In genomic region chr4:79886557-79886956, GRCh38 we compare ENCODE assay signal across 13 cellular contexts.
DNase-seq lines count a peak whose midpoint lies in the region; ATAC-seq and TF ChIP-seq lines count a peak whose summit lies in the region.
"Had no signal": no experiment of that assay in that cellular context is flagged by ENCODE, and none has a peak within 500 bp of the region (broad histone marks: within the 10 kb centered on the region; RNA-seq: fewer than 3 reads in every experiment).

No MANE protein-coding gene starts in this region.

- H3K27me3 ChIP-seq in heart left ventricle, result no peaks in the 10 kb centered on the region
- H3K27me3 ChIP-seq in vagina, result no peaks in the 10 kb centered on the region
- H3K27me3 ChIP-seq: BE2C had no signal

- H3K27ac ChIP-seq in heart left ventricle (no peak overlapping the region), RWPE1 (no peak overlapping the region), vagina (no peak overlapping the region)
- H3K27ac ChIP-seq: C4-2B had no signal

- H3K9me3 ChIP-seq in heart left ventricle (no peaks in the 10 kb centered on the region), vagina (no peaks in the 10 kb centered on the region)
- H3K9me3 ChIP-seq: BE2C, HAP-1 had no signal

- CTCF ChIA-PET in RWPE1 (lab: Yijun Ruan, JAX), result no interaction called here

- H3K4me3 ChIP-seq in heart left ventricle, result no peak overlapping the region
- H3K4me3 ChIP-seq in cardiac fibroblast (replicated peaks in 1 of 2; ENCODE audit: low read depth in 2 of 2, low read length in 2 of 2), result no peak overlapping the region
- H3K4me3 ChIP-seq in fibroblast of mammary gland (ENCODE audit: control insufficient read depth, low read depth, low read length), result no peak overlapping the region
- no peak overlapping the region for H3K4me3 ChIP-seq in skeletal muscle cell (ENCODE audit: low read depth, low read length)
- H3K4me3 ChIP-seq in vagina, result no peak overlapping the region
- H3K4me3 ChIP-seq: HAP-1 had no signal

- POLR2A ChIA-PET in RWPE1 (lab: Yijun Ruan, JAX; ENCODE audit: low non-redundant PET), result no interaction called here

- DNase-seq in Right ventricle myocardium superior (no peak), heart left ventricle (no peak), cardiac fibroblast (ENCODE audit: low read depth in 2 of 2) (peak; percentile 5 to 10), fibroblast of mammary gland (ENCODE audit: low read depth) (peak; percentile 28), skeletal muscle cell (ENCODE audit: low read depth) (peak; percentile 26), kidney glomerular epithelial cell (lab: John Stamatoyannopoulos, UW) (no peak), RWPE1 (ENCODE audit: low spot score) (no peak), vagina (ENCODE audit: extremely low spot score in 2 of 2) (no peak)
- DNase-seq: BE2C; CD4-positive, alpha-beta memory T cell; COR-L47 had no signal

- no peak for TF ChIP-seq POLR2A in heart left ventricle (IDR thresholded peaks at IDR 0.05)
- TF ChIP-seq POLR2A in vagina (IDR thresholded peaks at IDR 0.05), result no peak

- TF ChIP-seq CTCF in heart left ventricle (IDR thresholded peaks at IDR 0.05) (no peak), cardiac fibroblast (IDR thresholded peaks at IDR 0.05; ENCODE audit: low read depth, low read length) (no peak), fibroblast of mammary gland (conservative IDR thresholded peaks at IDR 0.05; ENCODE audit: control insufficient read depth, insufficient read depth, low read depth, low read length) (no peak), RWPE1 (conservative IDR thresholded peaks at IDR 0.05; ENCODE audit: low read depth) (no peak), vagina (IDR thresholded peaks at IDR 0.05) (no peak)

- WGBS in heart left ventricle, 4 donors, result 63 to 85% (median 73%) methylated on average over 1 of the region's 1 CpG

- H3K4me1 ChIP-seq in heart left ventricle (no peaks in the 10 kb centered on the region), vagina (no peaks in the 10 kb centered on the region)
- H3K4me1 ChIP-seq: HAP-1 had no signal

- no peaks in the 10 kb centered on the region for H3K36me3 ChIP-seq in heart left ventricle
- no peaks in the 10 kb centered on the region for H3K36me3 ChIP-seq in vagina
- H3K36me3 ChIP-seq: BE2C, HAP-1 had no signal

- ATAC-seq in Right ventricle myocardium superior (ENCODE audit: poor library complexity) (peak; percentile 58), heart left ventricle (no peak)

- intact Hi-C loops in Right ventricle myocardium superior (cut with DNase I) (no loop called here), heart left ventricle (cut with DNase I) (no loop called here), vagina (cut with DNase I) (no loop called here)

Comparison
In these comparisons a context has a peak if more than half of its experiments do, and no peak if none do; other contexts are left out.
1. DNase-seq: peak in cardiac fibroblast (2 of 2), fibroblast of mammary gland (single experiment) and skeletal muscle cell (single experiment); none in Right ventricle myocardium superior (single experiment), heart left ventricle (0 of 5), kidney glomerular epithelial cell (single experiment), RWPE1 (single experiment) and vagina (0 of 2).